11 cellular contexts compared by ENCODE assay signal in the genomic region with DNA sequence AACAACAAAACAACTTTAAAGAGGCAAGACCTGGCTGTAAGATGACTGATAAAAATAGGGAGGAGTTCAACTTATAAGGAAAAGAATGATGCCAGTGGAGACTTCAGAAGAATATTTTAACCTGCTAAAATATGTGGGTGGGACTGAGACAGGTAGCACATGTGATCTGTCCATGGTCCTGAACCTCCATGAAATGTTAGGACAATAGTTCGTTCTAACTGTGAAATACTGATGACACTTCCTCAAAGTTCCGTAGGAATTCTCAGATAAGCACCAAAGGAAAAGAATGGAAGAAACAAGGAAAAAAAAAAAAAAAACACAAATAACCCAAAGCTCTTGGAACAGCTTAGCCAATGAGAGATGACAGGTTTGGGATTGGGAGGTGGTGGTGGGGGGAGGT. TPM values are rescaled to one million over a fixed set of nuclear protein-coding genes. Genes with fewer than 3 reads are reported as not detected.
DNase-seq lines count a peak whose midpoint lies in the region; ATAC-seq, FAIRE-seq and TF ChIP-seq lines count a peak whose summit lies in the region.
"Had no signal": no experiment of that assay in that cellular context is flagged by ENCODE, and none has a peak within 500 bp of the region (broad histone marks: within the 10 kb centered on the region; RNA-seq: fewer than 3 reads in every experiment).

No MANE protein-coding gene starts in this region.

- DNase-seq in GM23338 (ENCODE audit: low spot score) (peak; percentile 85), NCI-H460 (ENCODE audit: extremely low read depth, low read depth) (peak; percentile 22), dermis blood vessel endothelial cell (peak; percentile 55), HepG2 (ENCODE audit: low spot score) (peak; percentile 46), NCI-H2029 (lab: John Stamatoyannopoulos, UW) (no peak), esophagus squamous epithelium (lab: John Stamatoyannopoulos, UW) (no peak), cardiac septum (ENCODE audit: low spot score) (no peak)
- DNase-seq: activated naive CD8-positive, alpha-beta T cell treated with anti-CD3 and anti-CD28 coated beads, Interleukin-2, amount 10 ng/mL, durations not matched to agents 7 days and 5 days; CD8-positive, alpha-beta memory T cell; kidney had no signal

- TF ChIP-seq POLR2A in HepG2 (IDR thresholded peaks at IDR 0.05; ENCODE audit: insufficient read depth in 1 of 2, low read depth in 2 of 2, low read length in 2 of 2) (no peak), esophagus squamous epithelium (IDR thresholded peaks at IDR 0.05) (no peak)

- CTCF ChIA-PET in HepG2 (lab: Yijun Ruan, JAX; ENCODE audit: low intra/inter-chr PET ratio, low total read pairs) = no interaction called here

- 30% methylated on average over 2 of the region's 2 CpGs for WGBS in HepG2 (ENCODE audit: low lambda C conversion rate)
- WGBS in esophagus squamous epithelium, 2 donors = 0 to 37% methylated on average over 2 of the region's 2 CpGs

- H3K4me2 ChIP-seq in GM23338 = no peak overlapping the region
- no peak overlapping the region for H3K4me2 ChIP-seq in HepG2 (ENCODE audit: low read depth, low read length)

- no peaks in the 10 kb centered on the region for H3K27me3 ChIP-seq in GM23338 (ENCODE audit: insufficient read depth)
- no peaks in the 10 kb centered on the region for H3K27me3 ChIP-seq in HepG2 (ENCODE audit: control insufficient read depth in 1 of 2, insufficient read depth in 2 of 2, low read length in 2 of 2)
- H3K27me3 ChIP-seq in esophagus squamous epithelium = no peaks in the 10 kb centered on the region

- H3K79me2 ChIP-seq in GM23338 (replicated peaks; ENCODE audit: insufficient read depth) = peaks cover 80% of the 10 kb centered on the region
- peaks cover 12% of the 10 kb centered on the region for H3K79me2 ChIP-seq in HepG2 (ENCODE audit: insufficient read depth, low read length)

- intact Hi-C loops in HepG2 (cut with micrococcal nuclease; ENCODE audit: unreplicated experiment) = no loop called here
- intact Hi-C loops in esophagus squamous epithelium (cut with DNase I) = no loop called here
- intact Hi-C loops in cardiac septum (cut with DNase I) = no loop called here

- H3K4me1 Mint-ChIP-seq in GM23338 = no peaks in the 10 kb centered on the region
- H3K4me1 Mint-ChIP-seq: activated naive CD8-positive, alpha-beta T cell treated with anti-CD3 and anti-CD28 coated beads, Interleukin-2, amount 10 ng/mL, durations not matched to agents 7 days and 5 days; CD8-positive, alpha-beta memory T cell had no signal

- POLR2A ChIA-PET in HepG2 (lab: Yijun Ruan, JAX) = no interaction called here

- H3K4me1 ChIP-seq in GM23338 (ENCODE audit: insufficient read depth) (0 out of 2 replicates have a peak, but pooled peaks cover 5% of the 10 kb centered on the region), HepG2 (ENCODE audit: insufficient read depth, low read length) (peaks cover 18% of the 10 kb centered on the region), esophagus squamous epithelium (peaks cover 0 to 8% (median 0%) of the 10 kb centered on the region in 3 donors)

- no peak for TF ChIP-seq CTCF in GM23338 (conservative IDR thresholded peaks at IDR 0.05; ENCODE audit: low read depth in 2 of 2)
- TF ChIP-seq CTCF in HepG2 (CRISPR knock-in tag; IDR thresholded peaks at IDR 0.05) = no peak
- no peak for TF ChIP-seq CTCF in esophagus squamous epithelium (IDR thresholded peaks at IDR 0.05)

- no peak overlapping the region for H3K9ac ChIP-seq in HepG2 (ENCODE audit: insufficient read depth, low read depth, low read length)

- H4K20me1 ChIP-seq in GM23338 (replicated peaks; ENCODE audit: insufficient read depth) (peaks cover 3% of the 10 kb centered on the region; the same call in 1 of the 2 replicates), HepG2 (ENCODE audit: insufficient read depth, low read length) (peaks cover 15% of the 10 kb centered on the region; the same call in 1 of the 2 replicates)

- no peak for TF ChIP-seq RAD21 in HepG2 (CRISPR knock-in tag; IDR thresholded peaks at IDR 0.05)

- H3K9me2 ChIP-seq in GM23338 (ENCODE audit: insufficient read depth) = no peaks in the 10 kb centered on the region

- no peaks in the 10 kb centered on the region for H3K27me3 Mint-ChIP-seq in GM23338 (ENCODE audit: insufficient read depth, low read depth, poor library complexity)

- peaks cover 29% of the 10 kb centered on the region for H3K9me3 Mint-ChIP-seq in GM23338

- H3K9me3 ChIP-seq in HepG2 (ENCODE audit: low read length) (no peaks in the 10 kb centered on the region), esophagus squamous epithelium (no peaks in the 10 kb centered on the region)

- BruUV-seq in HepG2 (replicated peaks; lab: Mats Ljungman, UMichigan) = no TSS peak

- in situ Hi-C loops in HepG2 (cut with HindIII; ENCODE audit: extremely low pct_ligation_motif_present, low pct_unique_long_range_greater_than_20kb) = no loop called here

- no peak overlapping the region for H3K27ac Mint-ChIP-seq in GM23338
- H3K27ac Mint-ChIP-seq: activated naive CD8-positive, alpha-beta T cell treated with anti-CD3 and anti-CD28 coated beads, Interleukin-2, amount 10 ng/mL, durations not matched to agents 7 days and 5 days; CD8-positive, alpha-beta memory T cell had no signal

- no peak overlapping the region for H3K4me3 ChIP-seq in GM23338
- no peak overlapping the region for H3K4me3 ChIP-seq in HepG2 (replicated peaks in 1 of 3; ENCODE audit: insufficient read depth in 1 of 3, low read depth in 2 of 3, low read length in 3 of 3)
- H3K4me3 ChIP-seq in esophagus squamous epithelium = no peak overlapping the region

- no peak overlapping the region for H2AFZ ChIP-seq in GM23338
- no peak overlapping the region for H2AFZ ChIP-seq in HepG2 (ENCODE audit: low read length)

- H3F3A ChIP-seq in GM23338 (replicated peaks; ENCODE audit: low read depth) = no peaks in the 10 kb centered on the region

- TF ChIP-seq EP300 in HepG2 (IDR thresholded peaks at IDR 0.05; ENCODE audit: low read depth in 2 of 2, low read length in 2 of 2) (no peak), HepG2 (CRISPR knock-in tag; IDR thresholded peaks at IDR 0.05; ENCODE audit: borderline replicate concordance) (no peak)

- no peak overlapping the region for H3K27ac ChIP-seq in GM23338 (ENCODE audit: low read depth)
- H3K27ac ChIP-seq in HepG2 (ENCODE audit: extremely low read length, insufficient read depth, low read length) = no peak overlapping the region
- no peak overlapping the region for H3K27ac ChIP-seq in esophagus squamous epithelium

- no peak for FAIRE-seq in HepG2 (lab: Jason Lieb, UNC)
- FAIRE-seq: kidney had no signal

- no peak overlapping the region for H3K4me3 Mint-ChIP-seq in GM23338
- H3K4me3 Mint-ChIP-seq: activated naive CD8-positive, alpha-beta T cell treated with anti-CD3 and anti-CD28 coated beads, Interleukin-2, amount 10 ng/mL, durations not matched to agents 7 days and 5 days; CD8-positive, alpha-beta memory T cell had no signal

- H3K36me3 ChIP-seq in GM23338 (ENCODE audit: insufficient read depth) (no peaks in the 10 kb centered on the region), HepG2 (replicated peaks in 1 of 2; ENCODE audit: control insufficient read depth in 1 of 2, insufficient read depth in 2 of 2, low read length in 2 of 2) (no peaks in the 10 kb centered on the region), esophagus squamous epithelium (no peaks in the 10 kb centered on the region)

- H3K36me3 Mint-ChIP-seq in GM23338 (ENCODE audit: low read depth) = peaks cover 29% of the 10 kb centered on the region
- H3K36me3 Mint-ChIP-seq: activated naive CD8-positive, alpha-beta T cell treated with anti-CD3 and anti-CD28 coated beads, Interleukin-2, amount 10 ng/mL, durations not matched to agents 7 days and 5 days; CD8-positive, alpha-beta memory T cell had no signal

- ATAC-seq in GM23338 (peak; percentile 67), HepG2 (no peak), HG02759 (IDR thresholded peaks at IDR 0.05; ENCODE audit: unreplicated experiment) (no peak)

TF ChIP-seq in HepG2, 621 proteins besides CTCF, POLR2A, EP300 and RAD21 (continues in another document):
- TF ChIP-seq TAF15 (IDR thresholded peaks at IDR 0.05; ENCODE audit: low read depth, low read length, poor library complexity, severe bottlenecking) = no peak

RNA-seq across cellular contexts. Expression of a gene that starts 44.7 kb away (rescaled TPM):
- total RNA-seq in GM23338 (2014; rRNA removed; shearing (Covaris generic)) = 29.4 and 40.1 TPM in 2 replicates
- polyA plus RNA-seq in GM23338 (2016; fragmentation: Nextera tagmentation; extraction: Ambion mirVana) (12.2 and 17.7 TPM in 2 replicates), HepG2 (2011; rRNA removed) (6.5 and 7.4 TPM in 2 replicates)
- 67.7 and 77.7 TPM in 2 replicates for total RNA-seq in NCI-H460 (2014; rRNA removed; shearing (Covaris generic))
- polyA plus RNA-seq in NCI-H460 (2014; cell fraction: nucleus; rRNA removed) = 20.9 and 27.3 TPM in 2 replicates
- total RNA-seq in dermis blood vessel endothelial cell (105 and 112 TPM in 2 replicates), HepG2 (2016; rRNA removed; fragmentation: Illumina TruSeq; extraction: Trizol) (15.4 and 16.0 TPM in 2 replicates), esophagus squamous epithelium (10 to 100 TPM in 3 of 4 donors, 1 to 10 TPM in 1; 4.3 to 33.6 (median 17.2) TPM), cardiac septum (33.5 TPM)
- total RNA-seq in HepG2 (2016; cell fraction: cytosol; rRNA removed; fragmentation: Illumina TruSeq; extraction: Trizol; ENCODE audit: low read depth) = 14.9 and 18.1 TPM in 2 replicates
- total RNA-seq in HepG2 (2016; cell fraction: insoluble cytoplasmic fraction; rRNA removed; fragmentation: Illumina TruSeq; extraction: Trizol) = 13.8 and 15.4 TPM in 2 replicates
- 11.4 and 14.7 TPM in 2 replicates for total RNA-seq in HepG2 (2016; cell fraction: membrane; rRNA removed; fragmentation: Illumina TruSeq; extraction: Trizol)
- total RNA-seq in HepG2 (2016; cell fraction: nucleus; rRNA removed; fragmentation: Illumina TruSeq; extraction: Trizol) = 31.5 and 36.1 TPM in 2 replicates
- 3.2 and 5.4 TPM in 2 replicates for polyA plus RNA-seq in HepG2 (2011; cell fraction: cytosol; rRNA removed)
- 7.2 and 9.9 TPM in 2 replicates for polyA plus RNA-seq in HepG2 (2011; cell fraction: nucleus; rRNA removed)
- 9.5 and 12.2 TPM in 2 replicates for polyA plus RNA-seq in HepG2 (2012)
- polyA plus RNA-seq in HepG2 (2016; cell fraction: cytosol; fragmentation: Illumina TruSeq; extraction: Trizol; ENCODE audit: low read depth) = 0.61 and 0.69 TPM in 2 replicates
- 7.5 and 8.2 TPM in 2 replicates for polyA plus RNA-seq in HepG2 (2016; cell fraction: insoluble cytoplasmic fraction; fragmentation: Illumina TruSeq; extraction: Trizol; ENCODE audit: low read depth)
- polyA plus RNA-seq in HepG2 (2016; cell fraction: membrane; fragmentation: Illumina TruSeq; extraction: Trizol; ENCODE audit: low read depth) = 1.8 and 2.2 TPM in 2 replicates
- 8.1 and 9.4 TPM in 2 replicates for polyA plus RNA-seq in HepG2 (2016; cell fraction: nucleus; fragmentation: Illumina TruSeq; extraction: Trizol; ENCODE audit: insufficient read depth, low read depth)
- polyA minus RNA-seq in HepG2 (2011; rRNA and poly(A)+ RNA removed; ENCODE audit: low replicate concordance) = 17.7 and 19.2 TPM in 2 replicates
- 12.0 and 17.0 TPM in 2 replicates for polyA minus RNA-seq in HepG2 (2011; cell fraction: cytosol; rRNA and poly(A)+ RNA removed)
- 119 and 124 TPM in 2 replicates for polyA minus RNA-seq in HepG2 (2011; cell fraction: nucleus; rRNA and poly(A)+ RNA removed)

Comparison
In these comparisons a context has a peak if more than half of its experiments do, and no peak if none do; other contexts are left out.
1. DNase-seq: peak in GM23338 (single experiment), NCI-H460 (single experiment), dermis blood vessel endothelial cell (single experiment) and HepG2 (single experiment); none in NCI-H2029 (single experiment), esophagus squamous epithelium (single experiment) and cardiac septum (single experiment).